10 cellular contexts compared by ENCODE assay signal in genomic region chr9:127793093-127793708, GRCh38. TPM values are rescaled to one million over a fixed set of nuclear protein-coding genes. Genes with fewer than 3 reads are reported as not detected.
A peak's percentile ranks its signal among the peaks of the same experiment; 100 is the strongest.
DNase-seq lines count a peak whose midpoint lies in the region; ATAC-seq and TF ChIP-seq lines count a peak whose summit lies in the region.
"Had no signal": no experiment of that assay in that cellular context is flagged by ENCODE, and none has a peak within 500 bp of the region (broad histone marks: within the 10 kb centered on the region; RNA-seq: fewer than 3 reads in every experiment).

No MANE protein-coding gene starts in this region.

- CTCF ChIA-PET in T-cell (lab: Charles Lee): interaction anchor here (1.1 kb wide), 3 partner anchors 26 to 127 kb away, joined by 3 to 4 read pairs (median 3); partner anchors contain the start of gene TOR2A (in 1 of the 2)

- peak; percentile 17 to 76 (median 52) for ATAC-seq in heart left ventricle
- no peak for ATAC-seq in Right ventricle myocardium inferior
- no peak for ATAC-seq in T-cell (replicated peaks in 1 of 4)
- ATAC-seq in left colon: peak; percentile 6
- ATAC-seq in upper lobe of left lung (ENCODE audit: low FRiP score in 2 of 2): no peak
- ATAC-seq in HG03439 (IDR thresholded peaks at IDR 0.05; ENCODE audit: unreplicated experiment): no peak

- peaks cover 16% of the 10 kb centered on the region for H3K36me3 Mint-ChIP-seq in T-cell

- H3K4me3 Mint-ChIP-seq in T-cell: no peak overlapping the region

- H3K27me3 Mint-ChIP-seq in T-cell: no peaks in the 10 kb centered on the region

- no peaks in the 10 kb centered on the region for H3K9me3 ChIP-seq in heart left ventricle
- no peaks in the 10 kb centered on the region for H3K9me3 ChIP-seq in upper lobe of left lung
- H3K9me3 ChIP-seq: upper lobe of right lung had no signal

- no peak for TF ChIP-seq EP300 in upper lobe of left lung (IDR thresholded peaks at IDR 0.05)

- TF ChIP-seq CTCF in heart left ventricle (IDR thresholded peaks at IDR 0.05) (no peak), upper lobe of left lung (IDR thresholded peaks at IDR 0.05) (no peak)

- H3K4me1 Mint-ChIP-seq in T-cell: peaks cover 35 to 48% (median 41%) of the 10 kb centered on the region in 3 donors

- H3K36me3 ChIP-seq in heart left ventricle: peaks cover 6 to 58% (median 48%) of the 10 kb centered on the region in 9 donors
- peaks cover 29 to 61% (median 49%) of the 10 kb centered on the region in 4 donors for H3K36me3 ChIP-seq in upper lobe of left lung

- peak overlapping the region; percentile 43 to 72 for H3K27ac Mint-ChIP-seq in T-cell

- 52 to 67% (median 57%) methylated on average over 7 to 8 of the region's 8 CpGs for WGBS in heart left ventricle, 4 donors
- WGBS in upper lobe of left lung, 2 donors: 69 to 85% methylated on average over 8 of the region's 8 CpGs

- DNase-seq in heart left ventricle (peak in 1 of 5 donors; percentile 39), Right ventricle myocardium inferior (ENCODE audit: missing footprints) (no peak), T-cell (no peak), left colon (no peak), upper lobe of left lung (no peak), NOMO-1 treated with DMSO at 0.1 percent for 48 hours (lab: John Stamatoyannopoulos, UW; ENCODE audit: unreplicated experiment) (no peak), KG1 (lab: John Stamatoyannopoulos, UW) (no peak)
- DNase-seq: upper lobe of right lung had no signal

- POLR2A ChIA-PET in T-cell (lab: Charles Lee): interaction anchor here in 1 of 2 donors (0.6 kb wide), 1 partner anchor 191 kb away, joined by 12 read pairs; no protein-coding TSS in a partner anchor

- H3K9me3 Mint-ChIP-seq in T-cell: no peaks in the 10 kb centered on the region

- peak overlapping the region in 8 of 12 donors; percentile 8 to 39 (median 30) for H3K27ac ChIP-seq in heart left ventricle
- peak overlapping the region in 3 of 4 donors; percentile 44 to 73 (median 60) for H3K27ac ChIP-seq in upper lobe of left lung
- H3K27ac ChIP-seq: C4-2B had no signal

- H3K4me1 ChIP-seq in heart left ventricle (peaks cover 0 to 55% (median 36%) of the 10 kb centered on the region in 12 donors), upper lobe of left lung (peaks cover 23 to 60% (median 41%) of the 10 kb centered on the region in 4 donors)

- intact Hi-C loops in heart left ventricle (cut with DNase I) (no loop called here), Right ventricle myocardium inferior (cut with DNase I) (no loop called here), left colon (cut with DNase I, micrococcal nuclease) (loop anchor here in 1 of 2 donors (10.0 kb wide), 1 partner anchor 82 kb away; the partner anchor contains the start of gene AK1)

- H3K4me3 ChIP-seq in heart left ventricle (no peak overlapping the region), upper lobe of left lung (no peak overlapping the region)
- H3K4me3 ChIP-seq: upper lobe of right lung had no signal

- no peaks in the 10 kb centered on the region for H3K27me3 ChIP-seq in heart left ventricle
- no peaks in the 10 kb centered on the region for H3K27me3 ChIP-seq in upper lobe of left lung
- H3K27me3 ChIP-seq: upper lobe of right lung had no signal

- TF ChIP-seq POLR2A in heart left ventricle (IDR thresholded peaks at IDR 0.05): no peak
- no peak for TF ChIP-seq POLR2A in upper lobe of left lung (IDR thresholded peaks at IDR 0.05)

RNA-seq across cellular contexts. Expression of gene CDK9, which starts 7.4 kb away (rescaled TPM):
- total RNA-seq in heart left ventricle (10 to 100 TPM; 35.6 to 60.3 (median 47.8) TPM), Right ventricle myocardium inferior (49.9 TPM), T-cell (100 to 1,000 TPM; 108 to 159 (median 147) TPM), left colon (10 to 100 TPM; 70.4 to 87.4 TPM), upper lobe of left lung (100 to 1,000 TPM in 3 of 6 donors, 10 to 100 TPM in 3; 69.8 to 168 (median 106) TPM)
- polyA plus RNA-seq in heart left ventricle: 10 to 100 TPM; 26.2 to 30.4 TPM

RNA-seq across cellular contexts. Expression of gene FPGS, which starts 9.5 kb away (rescaled TPM):
- total RNA-seq in heart left ventricle: 10 to 100 TPM; 39.9 to 55.1 (median 41.5) TPM
- 10 to 100 TPM; 36.8 to 50.1 TPM for polyA plus RNA-seq in heart left ventricle
- 30.2 TPM for total RNA-seq in Right ventricle myocardium inferior
- 100 to 1,000 TPM in 3 of 5 donors, 10 to 100 TPM in 2; 78.4 to 151 (median 139) TPM for total RNA-seq in T-cell
- total RNA-seq in left colon: 10 to 100 TPM; 31.4 to 47.0 TPM
- total RNA-seq in upper lobe of left lung: 100 to 1,000 TPM in 2 of 6 donors, 10 to 100 TPM in 4; 85.1 to 337 (median 95.5) TPM

RNA-seq across cellular contexts. Expression of gene SH2D3C, which starts 14.7 kb away (rescaled TPM):
- total RNA-seq in heart left ventricle: 10 to 100 TPM; 13.7 to 38.9 (median 16.9) TPM
- polyA plus RNA-seq in heart left ventricle: 10 to 100 TPM; 21.1 to 24.8 TPM
- total RNA-seq in Right ventricle myocardium inferior: 21.3 TPM
- total RNA-seq in T-cell: 10 to 100 TPM; 31.6 to 48.7 (median 47.7) TPM
- total RNA-seq in left colon: 1 to 10 TPM; 2.8 to 3.1 TPM
- 10 to 100 TPM; 17.5 to 90.4 (median 37.5) TPM for total RNA-seq in upper lobe of left lung

RNA-seq across cellular contexts. Expression of gene TOR2A, which starts 58.1 kb away (rescaled TPM):
- 1 to 10 TPM; 1.7 to 9.2 (median 3.3) TPM for total RNA-seq in heart left ventricle
- polyA plus RNA-seq in heart left ventricle: 1 to 10 TPM; 3.4 to 5.2 TPM
- 3.8 TPM for total RNA-seq in Right ventricle myocardium inferior
- 10 to 100 TPM in 3 of 5 donors, 1 to 10 TPM in 2; 7.7 to 18.4 (median 15.5) TPM for total RNA-seq in T-cell
- total RNA-seq in left colon: 10 to 100 TPM; 32.0 to 32.7 TPM
- 10 to 100 TPM; 11.4 to 27.2 (median 21.0) TPM for total RNA-seq in upper lobe of left lung

Comparison
In these comparisons a context has a peak if more than half of its experiments do, and no peak if none do; other contexts are left out.
1. ATAC-seq: peak in heart left ventricle (4 of 4) and left colon (single experiment); none in Right ventricle myocardium inferior (single experiment), T-cell (0 of 4), upper lobe of left lung (0 of 2) and HG03439 (single experiment).